In genomic region chr10:17444062-17444714, GRCh38 we compare ENCODE assay signal across 11 cellular contexts. TPM values are rescaled to one million over a fixed set of nuclear protein-coding genes. Genes with fewer than 3 reads are reported as not detected.
DNase-seq lines count a peak whose midpoint lies in the region; ATAC-seq and TF ChIP-seq lines count a peak whose summit lies in the region.
"Had no signal": no experiment of that assay in that cellular context is flagged by ENCODE, and none has a peak within 500 bp of the region (broad histone marks: within the 10 kb centered on the region; RNA-seq: fewer than 3 reads in every experiment).

No MANE protein-coding gene starts in this region.

- H3K79me1 ChIP-seq in trophoblast cell (ENCODE audit: low read length), result no peaks in the 10 kb centered on the region

- H3K4me3 Mint-ChIP-seq in activated CD8-positive, alpha-beta memory T cell treated with anti-CD3 and anti-CD28 coated beads, Interleukin-2, amount 10 ng/mL, durations not matched to agents 7 days and 5 days, result peak overlapping the region; percentile 38

- H3K27me3 ChIP-seq in trophoblast cell (ENCODE audit: insufficient read depth, low read length) (no peaks in the 10 kb centered on the region), ascending aorta (no peaks in the 10 kb centered on the region)

- DNase-seq in activated CD8-positive, alpha-beta memory T cell treated with anti-CD3 and anti-CD28 coated beads, Interleukin-2, amount 10 ng/mL, durations not matched to agents 7 days and 5 days, result peak; percentile 58
- DNase-seq in activated CD8-positive, alpha-beta memory T cell treated with anti-CD3 and anti-CD28 coated beads, Interleukin-2, amount 50 U/mL, for 4 hours, result no peak
- peak; percentile 11 for DNase-seq in M059J (ENCODE audit: low read depth)
- no peak for DNase-seq in trophoblast cell
- DNase-seq in islet precursor cell, result no peak
- DNase-seq in cerebellar cortex (ENCODE audit: low spot score), result no peak
- DNase-seq in ascending aorta (ENCODE audit: low spot score in 2 of 2), result no peak
- DNase-seq: gastrocnemius medialis, tibial artery had no signal

- H3K23ac ChIP-seq in trophoblast cell (ENCODE audit: low read length), result no peak overlapping the region

- no peak overlapping the region for H3K18ac ChIP-seq in trophoblast cell (ENCODE audit: low read length)

- no peak for TF ChIP-seq CTCF in ascending aorta (IDR thresholded peaks at IDR 0.05)

- peaks cover 9% of the 10 kb centered on the region for H3K36me3 Mint-ChIP-seq in activated CD8-positive, alpha-beta memory T cell treated with anti-CD3 and anti-CD28 coated beads, Interleukin-2, amount 10 ng/mL, durations not matched to agents 7 days and 5 days

- H2BK5ac ChIP-seq in trophoblast cell (ENCODE audit: low read depth, low read length, poor library complexity), result no peak overlapping the region

- no peak overlapping the region for H3K27ac ChIP-seq in trophoblast cell (ENCODE audit: low read depth, low read length)
- no peak overlapping the region for H3K27ac ChIP-seq in ascending aorta
- H3K27ac ChIP-seq: gastrocnemius medialis, tibial artery had no signal

- no peak overlapping the region for H2BK120ac ChIP-seq in trophoblast cell (ENCODE audit: insufficient read depth, low read length, poor library complexity)

- no peak overlapping the region for H4K12ac ChIP-seq in trophoblast cell (ENCODE audit: low read depth, low read length)

- no peak overlapping the region for H4K8ac ChIP-seq in trophoblast cell (ENCODE audit: low read depth, low read length)

- H2AK5ac ChIP-seq in trophoblast cell (ENCODE audit: low read length), result no peak overlapping the region

- no CpG with 5 or more reads among the region's 7 CpGs for WGBS in trophoblast cell (ENCODE audit: extremely low coverage, insufficient coverage, insufficient read length)

- peaks cover 8 to 9% of the 10 kb centered on the region in 2 experiments for H3K4me1 ChIP-seq in trophoblast cell (ENCODE audit: control insufficient read depth in 1 of 2, insufficient read depth in 2 of 2, low read length in 2 of 2)
- no peaks in the 10 kb centered on the region for H3K4me1 ChIP-seq in ascending aorta
- H3K4me1 ChIP-seq: gastrocnemius medialis, HAP-1, tibial artery had no signal

- H3K36me3 ChIP-seq in trophoblast cell (ENCODE audit: control insufficient read depth in 1 of 2, insufficient read depth in 2 of 2, low read length in 2 of 2) (no peaks in the 10 kb centered on the region), ascending aorta (no peaks in the 10 kb centered on the region)
- H3K36me3 ChIP-seq: gastrocnemius medialis, HAP-1, tibial artery had no signal

- ATAC-seq in activated CD8-positive, alpha-beta memory T cell treated with anti-CD3 and anti-CD28 coated beads, Interleukin-2, amount 10 ng/mL, durations not matched to agents 7 days and 5 days, result peak; percentile 94
- peak; percentile 96 for ATAC-seq in HG02588 (IDR thresholded peaks at IDR 0.05; ENCODE audit: unreplicated experiment)
- ATAC-seq: gastrocnemius medialis had no signal

- peak overlapping the region; percentile 16 for H3K14ac ChIP-seq in trophoblast cell (ENCODE audit: low read length)

- no peak overlapping the region for H2AFZ ChIP-seq in trophoblast cell (ENCODE audit: insufficient read depth, low read length, poor library complexity)

- H2BK12ac ChIP-seq in trophoblast cell (ENCODE audit: low read length), result no peak overlapping the region

- H3K4me1 Mint-ChIP-seq in activated CD8-positive, alpha-beta memory T cell treated with anti-CD3 and anti-CD28 coated beads, Interleukin-2, amount 10 ng/mL, durations not matched to agents 7 days and 5 days, result peaks cover 13% of the 10 kb centered on the region

- peak overlapping the region; percentile 54 for H3K27ac Mint-ChIP-seq in activated CD8-positive, alpha-beta memory T cell treated with anti-CD3 and anti-CD28 coated beads, Interleukin-2, amount 10 ng/mL, durations not matched to agents 7 days and 5 days

- H3K4ac ChIP-seq in trophoblast cell (ENCODE audit: low read depth, low read length), result no peak overlapping the region

- no peak overlapping the region for H3K4me3 ChIP-seq in trophoblast cell (ENCODE audit: low read depth, low read length)
- no peak overlapping the region for H3K4me3 ChIP-seq in ascending aorta
- H3K4me3 ChIP-seq: gastrocnemius medialis, HAP-1, tibial artery had no signal

- no peak overlapping the region for H4K91ac ChIP-seq in trophoblast cell (ENCODE audit: low read depth, low read length)

- H3K79me2 ChIP-seq in trophoblast cell (ENCODE audit: control insufficient read depth, insufficient read depth, low read length, poor library complexity), result no peaks in the 10 kb centered on the region

- peaks cover 38% of the 10 kb centered on the region for H3K27me3 Mint-ChIP-seq in activated CD8-positive, alpha-beta memory T cell treated with anti-CD3 and anti-CD28 coated beads, Interleukin-2, amount 10 ng/mL, durations not matched to agents 7 days and 5 days

- no peak overlapping the region for H3K9ac ChIP-seq in trophoblast cell (ENCODE audit: low read length)

- H3K9me3 Mint-ChIP-seq in activated CD8-positive, alpha-beta memory T cell treated with anti-CD3 and anti-CD28 coated beads, Interleukin-2, amount 10 ng/mL, durations not matched to agents 7 days and 5 days (ENCODE audit: low read depth), result peaks cover 5% of the 10 kb centered on the region

- no peak overlapping the region for H3K4me2 ChIP-seq in trophoblast cell (ENCODE audit: low read length)

- H3K9me3 ChIP-seq in trophoblast cell (ENCODE audit: insufficient read depth, low read depth, low read length) (no peaks in the 10 kb centered on the region), ascending aorta (peaks cover under 1 to 15% of the 10 kb centered on the region in 2 donors)

- intact Hi-C loops in ascending aorta (cut with DNase I), result no loop called here

- CTCF ChIA-PET in activated CD8-positive, alpha-beta memory T cell treated with anti-CD3 and anti-CD28 coated beads, Interleukin-2, amount 10 ng/mL, durations not matched to agents 7 days and 5 days (lab: Charles Lee), result interaction anchor here (0.9 to 3.5 kb wide), 5 partner anchors 10 to 169 kb away, joined by 3 to 12 read pairs (median 3); partner anchors contain the start of gene ST8SIA6

RNA-seq across cellular contexts. Expression of gene ST8SIA6, which starts 10.2 kb away (rescaled TPM):
- not detected for total RNA-seq in activated CD8-positive, alpha-beta memory T cell treated with anti-CD3 and anti-CD28 coated beads, Interleukin-2, amount 10 ng/mL, durations not matched to agents 7 days and 5 days
- 0.10 TPM in 1 of 2 replicates, not detected in the other for total RNA-seq in M059J (2014; rRNA removed; shearing (Covaris generic))
- polyA plus RNA-seq in trophoblast cell (2013), result 0.07 and 0.11 TPM in 2 replicates
- not detected for total RNA-seq in ascending aorta

Comparison
In these comparisons a context has a peak if more than half of its experiments do, and no peak if none do; other contexts are left out.
1. DNase-seq: peak in activated CD8-positive, alpha-beta memory T cell treated with anti-CD3 and anti-CD28 coated beads, Interleukin-2, amount 10 ng/mL, durations not matched to agents 7 days and 5 days (single experiment) and M059J (single experiment); none in activated CD8-positive, alpha-beta memory T cell treated with anti-CD3 and anti-CD28 coated beads, Interleukin-2, amount 50 U/mL, for 4 hours (single experiment), trophoblast cell (0 of 2), islet precursor cell (single experiment), cerebellar cortex (single experiment) and ascending aorta (0 of 2).